Comparison of ENCODE assay signal across 1 cellular context in the genomic region with DNA sequence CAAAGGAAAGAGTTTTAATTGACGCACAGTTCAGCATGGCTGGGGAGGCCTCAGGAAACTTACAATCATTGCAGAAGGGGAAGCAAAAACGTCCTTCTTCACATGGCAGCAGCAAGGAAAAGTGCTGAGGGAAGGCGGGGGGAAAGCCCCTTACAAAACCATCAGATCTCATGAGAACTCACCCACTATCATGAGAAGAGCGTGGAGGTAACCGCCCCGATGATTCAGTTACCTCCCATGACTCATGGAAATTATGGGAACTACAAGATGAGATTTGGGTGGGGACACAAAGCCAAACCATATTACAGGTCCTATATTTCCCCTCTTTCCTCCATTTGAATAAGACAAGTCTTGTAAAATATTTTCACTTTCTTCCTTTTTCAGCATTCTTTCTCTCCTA.
TF ChIP-seq lines count a peak whose summit lies in the region.

No MANE protein-coding gene starts in this region.

TF ChIP-seq in K562, 482 proteins besides CTCF, POLR2A, EP300 and RAD21 (continued from another document):
- TF ChIP-seq, protein P1, sequence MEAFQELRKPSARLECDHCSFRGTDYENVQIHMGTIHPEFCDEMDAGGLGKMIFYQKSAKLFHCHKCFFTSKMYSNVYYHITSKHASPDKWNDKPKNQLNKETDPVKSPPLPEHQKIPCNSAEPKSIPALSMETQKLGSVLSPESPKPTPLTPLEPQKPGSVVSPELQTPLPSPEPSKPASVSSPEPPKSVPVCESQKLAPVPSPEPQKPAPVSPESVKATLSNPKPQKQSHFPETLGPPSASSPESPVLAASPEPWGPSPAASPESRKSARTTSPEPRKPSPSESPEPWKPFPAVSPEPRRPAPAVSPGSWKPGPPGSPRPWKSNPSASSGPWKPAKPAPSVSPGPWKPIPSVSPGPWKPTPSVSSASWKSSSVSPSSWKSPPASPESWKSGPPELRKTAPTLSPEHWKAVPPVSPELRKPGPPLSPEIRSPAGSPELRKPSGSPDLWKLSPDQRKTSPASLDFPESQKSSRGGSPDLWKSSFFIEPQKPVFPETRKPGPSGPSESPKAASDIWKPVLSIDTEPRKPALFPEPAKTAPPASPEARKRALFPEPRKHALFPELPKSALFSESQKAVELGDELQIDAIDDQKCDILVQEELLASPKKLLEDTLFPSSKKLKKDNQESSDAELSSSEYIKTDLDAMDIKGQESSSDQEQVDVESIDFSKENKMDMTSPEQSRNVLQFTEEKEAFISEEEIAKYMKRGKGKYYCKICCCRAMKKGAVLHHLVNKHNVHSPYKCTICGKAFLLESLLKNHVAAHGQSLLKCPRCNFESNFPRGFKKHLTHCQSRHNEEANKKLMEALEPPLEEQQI (IDR thresholded peaks at IDR 0.05) = 0 out of 2 replicates have a peak, but pooled peaks have one; percentile 39
- TF ChIP-seq CC2D1A (IDR thresholded peaks at IDR 0.05) = peak; percentile 61; the same call in 1 of the 2 replicates
